Comparison of ENCODE assay signal across 1 cellular context in the genomic region with DNA sequence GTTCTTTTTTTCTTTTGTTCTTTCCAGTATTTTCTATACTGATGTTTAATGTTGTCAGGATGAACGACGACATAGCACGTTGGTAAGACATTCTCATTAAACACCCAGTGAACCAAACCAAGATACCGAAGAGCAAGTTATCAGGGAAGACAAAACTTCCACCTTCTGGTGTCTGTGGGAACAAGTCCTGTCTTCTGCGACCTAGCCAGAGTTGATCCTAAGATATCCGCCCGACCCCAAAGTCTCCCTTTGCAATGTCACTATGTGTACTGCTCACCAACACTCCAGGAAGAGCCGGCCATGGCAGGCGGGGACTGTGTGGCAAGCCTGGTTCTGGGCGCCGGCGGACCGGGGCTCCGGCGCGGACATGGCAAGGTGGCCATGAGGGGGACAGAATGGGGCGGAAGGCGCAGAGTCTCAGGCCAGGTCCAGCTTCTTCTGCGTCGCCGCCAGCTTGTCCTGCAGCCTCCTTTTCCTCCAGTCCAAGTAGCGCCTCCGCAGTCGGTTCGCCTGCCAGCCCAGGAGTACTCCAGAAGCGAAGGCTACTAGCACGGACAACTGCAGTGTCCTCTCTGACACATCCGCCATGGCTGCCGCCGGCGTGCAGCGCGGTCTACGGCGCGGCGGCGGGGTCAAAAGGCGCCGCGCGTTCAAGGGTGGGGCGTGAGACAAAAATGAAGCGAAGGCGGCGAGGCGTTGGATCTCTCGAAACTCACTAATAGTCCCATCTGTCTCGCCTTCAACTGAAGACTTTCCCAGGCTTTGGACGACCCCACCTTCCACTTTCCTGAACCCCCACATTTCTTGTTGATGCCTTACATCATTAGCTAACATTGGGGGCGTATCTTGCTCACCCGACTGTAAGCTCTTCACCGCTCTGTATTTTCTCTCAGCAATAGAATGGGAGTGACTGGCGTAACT.
A peak's percentile ranks its signal among the peaks of the same experiment; 100 is the strongest.
TF ChIP-seq lines count a peak whose summit lies in the region.

MTLN (minus strand) TSS at position 610 of the 921 bp plus-strand sequence; CDS start at position 588, 22 bp downstream.

TF ChIP-seq in SK-N-SH, 30 proteins besides CTCF, POLR2A, EP300 and RAD21 (continued from another document):
- TF ChIP-seq, protein P1, sequence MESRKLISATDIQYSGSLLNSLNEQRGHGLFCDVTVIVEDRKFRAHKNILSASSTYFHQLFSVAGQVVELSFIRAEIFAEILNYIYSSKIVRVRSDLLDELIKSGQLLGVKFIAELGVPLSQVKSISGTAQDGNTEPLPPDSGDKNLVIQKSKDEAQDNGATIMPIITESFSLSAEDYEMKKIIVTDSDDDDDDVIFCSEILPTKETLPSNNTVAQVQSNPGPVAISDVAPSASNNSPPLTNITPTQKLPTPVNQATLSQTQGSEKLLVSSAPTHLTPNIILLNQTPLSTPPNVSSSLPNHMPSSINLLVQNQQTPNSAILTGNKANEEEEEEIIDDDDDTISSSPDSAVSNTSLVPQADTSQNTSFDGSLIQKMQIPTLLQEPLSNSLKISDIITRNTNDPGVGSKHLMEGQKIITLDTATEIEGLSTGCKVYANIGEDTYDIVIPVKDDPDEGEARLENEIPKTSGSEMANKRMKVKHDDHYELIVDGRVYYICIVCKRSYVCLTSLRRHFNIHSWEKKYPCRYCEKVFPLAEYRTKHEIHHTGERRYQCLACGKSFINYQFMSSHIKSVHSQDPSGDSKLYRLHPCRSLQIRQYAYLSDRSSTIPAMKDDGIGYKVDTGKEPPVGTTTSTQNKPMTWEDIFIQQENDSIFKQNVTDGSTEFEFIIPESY (IDR thresholded peaks at IDR 0.05; ENCODE audit: borderline replicate concordance, low read depth) = peak; percentile 60; the same call in 1 of the 2 replicates
- TF ChIP-seq FOSL2 (IDR thresholded peaks at IDR 0.05; ENCODE audit: borderline replicate concordance, low read depth) = no peak; the same call in 1 of the 2 replicates
- TF ChIP-seq MXI1 (IDR thresholded peaks at IDR 0.05; ENCODE audit: low read depth, low read length) = peak; percentile 96
- TF ChIP-seq TCF12 (IDR thresholded peaks at IDR 0.05) = no peak
- TF ChIP-seq TAF1 (IDR thresholded peaks at IDR 0.05; ENCODE audit: borderline replicate concordance, low read depth, low read length) = peak; percentile 89
- TF ChIP-seq CHD2 (IDR thresholded peaks at IDR 0.05; ENCODE audit: low read length, partially characterized antibody) = peak; percentile 28
- TF ChIP-seq YY1 (IDR thresholded peaks at IDR 0.05; ENCODE audit: low read depth) = peak; percentile 96
- no peak for TF ChIP-seq RXRA (IDR thresholded peaks at IDR 0.05; ENCODE audit: borderline replicate concordance, low read depth)
- TF ChIP-seq EZH2phosphoT487 (IDR thresholded peaks at IDR 0.05; ENCODE audit: borderline replicate concordance, low read depth) = no peak
- no peak for TF ChIP-seq TEAD4 (IDR thresholded peaks at IDR 0.05; ENCODE audit: borderline replicate concordance, insufficient read depth)
- TF ChIP-seq NRF1 (IDR thresholded peaks at IDR 0.05; ENCODE audit: low read depth, low read length) = no peak
- peak; percentile 72 for TF ChIP-seq ELF1 (IDR thresholded peaks at IDR 0.05)
- TF ChIP-seq, protein P2, sequence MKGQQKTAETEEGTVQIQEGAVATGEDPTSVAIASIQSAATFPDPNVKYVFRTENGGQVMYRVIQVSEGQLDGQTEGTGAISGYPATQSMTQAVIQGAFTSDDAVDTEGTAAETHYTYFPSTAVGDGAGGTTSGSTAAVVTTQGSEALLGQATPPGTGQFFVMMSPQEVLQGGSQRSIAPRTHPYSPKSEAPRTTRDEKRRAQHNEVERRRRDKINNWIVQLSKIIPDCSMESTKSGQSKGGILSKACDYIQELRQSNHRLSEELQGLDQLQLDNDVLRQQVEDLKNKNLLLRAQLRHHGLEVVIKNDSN (IDR thresholded peaks at IDR 0.05; ENCODE audit: borderline replicate concordance, low read depth) = 0 out of 2 replicates have a peak, but pooled peaks have one; percentile 28
- TF ChIP-seq SIN3A (IDR thresholded peaks at IDR 0.05; ENCODE audit: borderline replicate concordance, low read depth, low read length) = peak; percentile 97
- no peak for TF ChIP-seq RCOR1 (IDR thresholded peaks at IDR 0.05; ENCODE audit: low read length)
- no peak for TF ChIP-seq RFX5 (IDR thresholded peaks at IDR 0.05; ENCODE audit: low read length)
- 0 out of 2 replicates have a peak, but pooled peaks have one; percentile 22 for TF ChIP-seq GABPA (IDR thresholded peaks at IDR 0.05; ENCODE audit: low read depth)
- TF ChIP-seq, protein P3, sequence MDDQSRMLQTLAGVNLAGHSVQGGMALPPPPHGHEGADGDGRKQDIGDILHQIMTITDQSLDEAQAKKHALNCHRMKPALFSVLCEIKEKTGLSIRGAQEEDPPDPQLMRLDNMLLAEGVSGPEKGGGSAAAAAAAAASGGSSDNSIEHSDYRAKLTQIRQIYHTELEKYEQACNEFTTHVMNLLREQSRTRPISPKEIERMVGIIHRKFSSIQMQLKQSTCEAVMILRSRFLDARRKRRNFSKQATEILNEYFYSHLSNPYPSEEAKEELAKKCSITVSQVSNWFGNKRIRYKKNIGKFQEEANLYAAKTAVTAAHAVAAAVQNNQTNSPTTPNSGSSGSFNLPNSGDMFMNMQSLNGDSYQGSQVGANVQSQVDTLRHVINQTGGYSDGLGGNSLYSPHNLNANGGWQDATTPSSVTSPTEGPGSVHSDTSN (IDR thresholded peaks at IDR 0.05) = no peak
- TF ChIP-seq FOXM1 (IDR thresholded peaks at IDR 0.05; ENCODE audit: low read depth) = no peak; the same call in 1 of the 2 replicates
- no peak for TF ChIP-seq NFIC (IDR thresholded peaks at IDR 0.05; ENCODE audit: borderline replicate concordance)
- peak; percentile 55 for TF ChIP-seq REST (IDR thresholded peaks at IDR 0.05; ENCODE audit: low read depth, low read length)
- TF ChIP-seq MEF2A (IDR thresholded peaks at IDR 0.05; ENCODE audit: borderline replicate concordance, low read depth) = no peak
- no peak for TF ChIP-seq SMC3 (IDR thresholded peaks at IDR 0.05; ENCODE audit: low read depth, low read length)
- no peak for TF ChIP-seq GATA2 (CRISPR knock-in tag; IDR thresholded peaks at IDR 0.05)
- no peak for TF ChIP-seq JUND (IDR thresholded peaks at IDR 0.05)
- peak; percentile 91 for TF ChIP-seq POLR2AphosphoS5 (IDR thresholded peaks at IDR 0.05; ENCODE audit: low read depth, low read length)
- TF ChIP-seq USF2 (IDR thresholded peaks at IDR 0.05; ENCODE audit: borderline replicate concordance, low read depth, low read length) = no peak
- TF ChIP-seq FOXJ3 (CRISPR knock-in tag; IDR thresholded peaks at IDR 0.05) = no peak
